Comparison of ENCODE assay signal across 10 cellular contexts in genomic region chr17:81400939-81401726, GRCh38. TPM values are rescaled to one million over a fixed set of nuclear protein-coding genes. Genes with fewer than 3 reads are reported as not detected.
DNase-seq lines count a peak whose midpoint lies in the region; ATAC-seq, FAIRE-seq and TF ChIP-seq lines count a peak whose summit lies in the region.
"Had no signal": no experiment of that assay in that cellular context is flagged by ENCODE, and none has a peak within 500 bp of the region (broad histone marks: within the 10 kb centered on the region; RNA-seq: fewer than 3 reads in every experiment).

No MANE protein-coding gene starts in this region.

- CTCF ChIA-PET in HEK293 (lab: Yijun Ruan, JAX), result interaction anchor here (0.7 to 1.5 kb wide), 6 partner anchors 9 to 197 kb away, joined by 3 to 7 read pairs (median 4); no protein-coding TSS in a partner anchor
- CTCF ChIA-PET in activated CD8-positive, alpha-beta T cell treated with anti-CD3 and anti-CD28 coated beads, Interleukin-2, amount 10 ng/mL, durations not matched to agents 7 days and 5 days (lab: Charles Lee), result interaction anchor here (1.0 kb wide), 1 partner anchor 84 kb away, joined by 4 read pairs; no protein-coding TSS in a partner anchor

- no peaks in the 10 kb centered on the region for H3K36me3 Mint-ChIP-seq in astrocyte (ENCODE audit: low read depth, unreplicated experiment)
- peaks cover 2% of the 10 kb centered on the region for H3K36me3 Mint-ChIP-seq in activated CD8-positive, alpha-beta T cell treated with anti-CD3 and anti-CD28 coated beads, Interleukin-2, amount 10 ng/mL, durations not matched to agents 7 days and 5 days (ENCODE audit: low read depth)

- TF ChIP-seq CTCF in HEK293 (tag by site-specific recombination; IDR thresholded peaks at IDR 0.05) (no peak), astrocyte (IDR thresholded peaks at IDR 0.05; ENCODE audit: insufficient read depth, low read depth, low read length) (no peak)

- H3K36me3 ChIP-seq in HEK293 (ENCODE audit: control insufficient read depth in 2 of 2, insufficient read depth in 1 of 2, low read length in 2 of 2) (peaks cover 0 to 12% of the 10 kb centered on the region in 2 experiments; a peak in 1 of 3 replicates), astrocyte (ENCODE audit: insufficient read depth, low read length) (no peaks in the 10 kb centered on the region), iPS-20b (ENCODE audit: insufficient read depth, low read depth, low read length) (no peaks in the 10 kb centered on the region), small intestine (ENCODE audit: control insufficient read depth in 2 of 2, insufficient read depth in 2 of 2, low read length in 2 of 2) (no peaks in the 10 kb centered on the region)

- H3K27me3 ChIP-seq in astrocyte (ENCODE audit: insufficient read depth, low read length) (no peaks in the 10 kb centered on the region), iPS-20b (ENCODE audit: insufficient read depth, low read length) (peaks cover 83% of the 10 kb centered on the region), small intestine (ENCODE audit: control insufficient read depth in 2 of 2, insufficient read depth in 2 of 2, low read length in 2 of 2) (peaks cover 0 to 3% of the 10 kb centered on the region in 2 donors)

- H3K4me3 ChIP-seq in HEK293 (ENCODE audit: low read depth, low read length) (no peak overlapping the region), astrocyte (ENCODE audit: insufficient read depth, low read depth, low read length) (peak overlapping the region; percentile 61), iPS-20b (ENCODE audit: low read length) (peak overlapping the region; percentile 59), small intestine (ENCODE audit: low read depth in 1 of 2, low read length in 2 of 2) (peak overlapping the region in 1 of 2 donors; percentile 79)

- no peaks in the 10 kb centered on the region for H3K9me3 Mint-ChIP-seq in astrocyte (ENCODE audit: unreplicated experiment)
- no peaks in the 10 kb centered on the region for H3K9me3 Mint-ChIP-seq in activated CD8-positive, alpha-beta T cell treated with anti-CD3 and anti-CD28 coated beads, Interleukin-2, amount 10 ng/mL, durations not matched to agents 7 days and 5 days (ENCODE audit: insufficient read depth)

- peak overlapping the region; percentile 80 for H3K27ac Mint-ChIP-seq in astrocyte (ENCODE audit: unreplicated experiment)
- H3K27ac Mint-ChIP-seq in activated CD8-positive, alpha-beta T cell treated with anti-CD3 and anti-CD28 coated beads, Interleukin-2, amount 10 ng/mL, durations not matched to agents 7 days and 5 days, result no peak overlapping the region

- H3K4me3 Mint-ChIP-seq in astrocyte (ENCODE audit: unreplicated experiment), result peak overlapping the region; percentile 93
- no peak overlapping the region for H3K4me3 Mint-ChIP-seq in activated CD8-positive, alpha-beta T cell treated with anti-CD3 and anti-CD28 coated beads, Interleukin-2, amount 10 ng/mL, durations not matched to agents 7 days and 5 days

- peaks cover 92% of the 10 kb centered on the region for H3K79me2 ChIP-seq in astrocyte (ENCODE audit: insufficient read depth, low read length)

- ATAC-seq in HG03460 (IDR thresholded peaks at IDR 0.05; ENCODE audit: unreplicated experiment), result no peak
- ATAC-seq in activated CD8-positive, alpha-beta T cell treated with anti-CD3 and anti-CD28 coated beads, Interleukin-2, amount 10 ng/mL, durations not matched to agents 7 days and 5 days, result no peak

- H3K27ac ChIP-seq in HEK293 (ENCODE audit: extremely low read depth, low read depth, low read length) (no peak overlapping the region), astrocyte (ENCODE audit: low read depth, low read length) (peak overlapping the region; percentile 80), iPS-20b (ENCODE audit: low read length) (no peak overlapping the region), small intestine (ENCODE audit: low read depth in 1 of 2, low read length in 1 of 2) (peak overlapping the region; percentile 83 to 96)

- H3K27me3 Mint-ChIP-seq in astrocyte (ENCODE audit: low read depth, unreplicated experiment), result no peaks in the 10 kb centered on the region
- peaks cover 57% of the 10 kb centered on the region for H3K27me3 Mint-ChIP-seq in activated CD8-positive, alpha-beta T cell treated with anti-CD3 and anti-CD28 coated beads, Interleukin-2, amount 10 ng/mL, durations not matched to agents 7 days and 5 days (ENCODE audit: low read depth)

- DNase-seq in astrocyte (ENCODE audit: low read depth) (no peak), small intestine (no peak), NCI-H774 (lab: John Stamatoyannopoulos, UW) (no peak), NOMO-1 treated with DMSO at 0.1 percent for 48 hours (lab: John Stamatoyannopoulos, UW; ENCODE audit: unreplicated experiment) (no peak)
- no peak for DNase-seq in activated CD8-positive, alpha-beta T cell treated with anti-CD3 and anti-CD28 coated beads, Interleukin-2, amount 10 ng/mL, durations not matched to agents 7 days and 5 days
- DNase-seq: T-helper 1 cell had no signal

- peaks cover 8% of the 10 kb centered on the region for H4K20me1 ChIP-seq in astrocyte (ENCODE audit: insufficient read depth, low read length)

- H3K4me2 ChIP-seq in astrocyte (ENCODE audit: low read length), result peak overlapping the region; percentile 93

- H3K4me1 Mint-ChIP-seq in astrocyte (ENCODE audit: low read depth, unreplicated experiment), result peaks cover 39% of the 10 kb centered on the region
- H3K4me1 Mint-ChIP-seq in activated CD8-positive, alpha-beta T cell treated with anti-CD3 and anti-CD28 coated beads, Interleukin-2, amount 10 ng/mL, durations not matched to agents 7 days and 5 days (ENCODE audit: low read depth), result peaks cover 16% of the 10 kb centered on the region

- peak overlapping the region; percentile 4 for H2AFZ ChIP-seq in astrocyte (ENCODE audit: low read depth, low read length)

- H3K4me1 ChIP-seq in HEK293 (ENCODE audit: control insufficient read depth, insufficient read depth, low read length) (peaks cover 26% of the 10 kb centered on the region), astrocyte (ENCODE audit: insufficient read depth, low read length) (peaks cover 51% of the 10 kb centered on the region), iPS-20b (ENCODE audit: insufficient read depth, low read length) (peaks cover 12% of the 10 kb centered on the region; the same call in 1 of the 2 replicates), small intestine (ENCODE audit: control insufficient read depth in 2 of 2, insufficient read depth in 1 of 2, low read depth in 1 of 2, low read length in 1 of 2) (no peaks in the 10 kb centered on the region)

- no peaks in the 10 kb centered on the region for H3K9me3 ChIP-seq in HEK293 (ENCODE audit: control insufficient read depth, insufficient read depth, low read depth, low read length)
- no peaks in the 10 kb centered on the region for H3K9me3 ChIP-seq in astrocyte (ENCODE audit: insufficient read depth, low read depth, low read length)
- no peaks in the 10 kb centered on the region for H3K9me3 ChIP-seq in iPS-20b (ENCODE audit: insufficient read depth, low read depth, low read length)
- no peaks in the 10 kb centered on the region for H3K9me3 ChIP-seq in small intestine (ENCODE audit: control insufficient read depth, low read depth)

- H3K9ac ChIP-seq in astrocyte (ENCODE audit: low read length) (peak overlapping the region; percentile 83), iPS-20b (ENCODE audit: low read depth, low read length) (peak overlapping the region; percentile 33; the same call in 1 of the 2 replicates)

- FAIRE-seq in astrocyte (lab: Jason Lieb, UNC), result no peak
- FAIRE-seq in small intestine (lab: Jason Lieb, UNC), result no peak
- FAIRE-seq: bronchial epithelial cell had no signal

- WGBS in small intestine, 3 donors, result 40 to 54% (median 45%) methylated on average over 21 of the region's 21 CpGs

- POLR2A ChIA-PET in HEK293 (lab: Yijun Ruan, JAX), result interaction anchor here (0.7 to 0.9 kb wide), 2 partner anchors 21 to 35 kb away, joined by 3 read pairs; no protein-coding TSS in a partner anchor
- POLR2A ChIA-PET in activated CD8-positive, alpha-beta T cell treated with anti-CD3 and anti-CD28 coated beads, Interleukin-2, amount 10 ng/mL, durations not matched to agents 7 days and 5 days (lab: Charles Lee), result no interaction called here

TF ChIP-seq in HEK293, 187 proteins besides CTCF, POLR2A, EP300 and RAD21 (continues in another document):
- TF ChIP-seq KLF9 (tag by site-specific recombination; IDR thresholded peaks at IDR 0.05; ENCODE audit: low read depth) (no peak), ZSCAN23 (tag by site-specific recombination; IDR thresholded peaks at IDR 0.05) (no peak), ZNF658 (tag by site-specific recombination; IDR thresholded peaks at IDR 0.05) (no peak), ZEB2 (tag by site-specific recombination; IDR thresholded peaks at IDR 0.05) (no peak), ZFP37 (tag by site-specific recombination; IDR thresholded peaks at IDR 0.05) (no peak), KLF1 (tag by site-specific recombination; IDR thresholded peaks at IDR 0.05) (peak; percentile 17; the same call in 1 of the 2 replicates)
- TF ChIP-seq, protein P1, sequence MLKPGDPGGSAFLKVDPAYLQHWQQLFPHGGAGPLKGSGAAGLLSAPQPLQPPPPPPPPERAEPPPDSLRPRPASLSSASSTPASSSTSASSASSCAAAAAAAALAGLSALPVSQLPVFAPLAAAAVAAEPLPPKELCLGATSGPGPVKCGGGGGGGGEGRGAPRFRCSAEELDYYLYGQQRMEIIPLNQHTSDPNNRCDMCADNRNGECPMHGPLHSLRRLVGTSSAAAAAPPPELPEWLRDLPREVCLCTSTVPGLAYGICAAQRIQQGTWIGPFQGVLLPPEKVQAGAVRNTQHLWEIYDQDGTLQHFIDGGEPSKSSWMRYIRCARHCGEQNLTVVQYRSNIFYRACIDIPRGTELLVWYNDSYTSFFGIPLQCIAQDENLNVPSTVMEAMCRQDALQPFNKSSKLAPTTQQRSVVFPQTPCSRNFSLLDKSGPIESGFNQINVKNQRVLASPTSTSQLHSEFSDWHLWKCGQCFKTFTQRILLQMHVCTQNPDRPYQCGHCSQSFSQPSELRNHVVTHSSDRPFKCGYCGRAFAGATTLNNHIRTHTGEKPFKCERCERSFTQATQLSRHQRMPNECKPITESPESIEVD (tag by site-specific recombination; IDR thresholded peaks at IDR 0.05), result 0 out of 2 replicates have a peak, but pooled peaks have one; percentile 15

RNA-seq across cellular contexts. Expression of gene BAHCC1, which starts 5.9 kb away (rescaled TPM):
- 18.5 TPM in 2 replicates for total RNA-seq in astrocyte
- polyA plus RNA-seq in small intestine, result 10 to 100 TPM in 1 of 3 donors, 1 to 10 TPM in 2; 2.2 to 13.4 (median 6.3) TPM
- under 1 TPM; 0.87 to 0.91 TPM for total RNA-seq in activated CD8-positive, alpha-beta T cell treated with anti-CD3 and anti-CD28 coated beads, Interleukin-2, amount 10 ng/mL, durations not matched to agents 7 days and 5 days

Comparison
In these comparisons a context has a peak if more than half of its experiments do, and no peak if none do; other contexts are left out.
1. H3K27ac ChIP-seq: peak in astrocyte (single experiment) and small intestine (2 of 2); none in HEK293 (single experiment) and iPS-20b (single experiment).
2. RNA of gene BAHCC1, which starts 5.9 kb away (total RNA-seq): 18.5 TPM in astrocyte; 0.87 to 0.91 TPM in activated CD8-positive, alpha-beta T cell treated with anti-CD3 and anti-CD28 coated beads, Interleukin-2, amount 10 ng/mL, durations not matched to agents 7 days and 5 days; every median in the first group is over 10 times any median in the second.